11 cellular contexts compared by ENCODE assay signal in the genomic region with DNA sequence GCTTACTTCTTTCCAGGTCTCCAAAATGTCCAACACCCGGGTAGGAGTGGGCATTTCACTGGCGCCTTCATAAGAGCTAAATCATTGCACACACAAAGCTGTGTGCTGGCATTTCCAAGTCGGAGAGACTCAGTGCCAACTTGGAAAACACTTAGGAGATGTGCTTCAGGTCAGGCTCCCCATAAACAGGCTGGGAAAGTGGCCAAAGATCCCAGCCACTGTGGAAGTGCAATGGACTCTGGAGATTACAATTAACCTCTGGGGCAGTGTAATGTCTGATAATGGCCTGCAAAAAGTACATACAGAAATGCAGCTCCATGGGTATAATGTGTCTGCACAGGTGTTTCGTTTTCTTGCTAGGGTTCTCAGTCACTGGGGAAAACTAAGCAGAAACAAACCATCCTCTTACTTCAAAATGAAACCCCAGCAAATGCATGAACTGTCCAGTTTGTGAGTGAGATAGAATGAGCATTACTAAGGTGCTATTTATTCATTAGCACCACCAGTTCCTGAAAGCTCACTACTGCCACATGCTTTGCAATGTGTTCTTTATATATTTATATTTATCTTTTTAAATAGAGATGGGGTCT.
DNase-seq lines count a peak whose midpoint lies in the region; ATAC-seq and TF ChIP-seq lines count a peak whose summit lies in the region.
"Had no signal": no experiment of that assay in that cellular context is flagged by ENCODE, and none has a peak within 500 bp of the region (broad histone marks: within the 10 kb centered on the region; RNA-seq: fewer than 3 reads in every experiment).

No MANE protein-coding gene starts in this region.

- TF ChIP-seq POLR2A in erythroblast (IDR thresholded peaks at IDR 0.05; ENCODE audit: low read length) = no peak

- DNase-seq in stimulated activated CD4-positive, alpha-beta T cell treated with anti-CD3 and anti-CD28 coated beads, Interleukin-4, amount 100 ng/mL, for 1 hour = no peak
- DNase-seq in erythroblast (lab: John Stamatoyannopoulos, UW) = no peak
- DNase-seq: activated CD4-positive, alpha-beta T cell treated with anti-CD3 and anti-CD28 coated beads for 48 hours; activated T-cell treated with anti-CD3 and anti-CD28 coated beads, Interleukin-2, amount 50 U/mL, for 48 hours; anterior cingulate cortex; NCI-H2029 treated with DMSO at 0.1 percent for 48 hours had no signal

- no peak overlapping the region for H3K4me3 Mint-ChIP-seq in stimulated activated memory B cell treated with anti-CD40 and anti-IgM and Interleukin-4, amounts not matched to agents 10 μg/mL and 1 μg/mL and 100 μg/mL, for 72 hours

- H3K27ac Mint-ChIP-seq in stimulated activated memory B cell treated with anti-CD40 and anti-IgM and Interleukin-4, amounts not matched to agents 10 μg/mL and 1 μg/mL and 100 μg/mL, for 72 hours = no peak overlapping the region

- peaks cover 13% of the 10 kb centered on the region for H3K4me1 Mint-ChIP-seq in stimulated activated memory B cell treated with anti-CD40 and anti-IgM and Interleukin-4, amounts not matched to agents 10 μg/mL and 1 μg/mL and 100 μg/mL, for 72 hours

- no peaks in the 10 kb centered on the region for H3K27me3 Mint-ChIP-seq in stimulated activated memory B cell treated with anti-CD40 and anti-IgM and Interleukin-4, amounts not matched to agents 10 μg/mL and 1 μg/mL and 100 μg/mL, for 72 hours

- no peaks in the 10 kb centered on the region for H3K36me3 Mint-ChIP-seq in stimulated activated memory B cell treated with anti-CD40 and anti-IgM and Interleukin-4, amounts not matched to agents 10 μg/mL and 1 μg/mL and 100 μg/mL, for 72 hours

- ATAC-seq in GM19025 (IDR thresholded peaks at IDR 0.05; ENCODE audit: low read depth, unreplicated experiment) (peak; percentile 68), HG02588 (IDR thresholded peaks at IDR 0.05; ENCODE audit: unreplicated experiment) (peak; percentile 86), HG03571 (IDR thresholded peaks at IDR 0.05; ENCODE audit: unreplicated experiment) (peak; percentile 65), HG02938 (IDR thresholded peaks at IDR 0.05; ENCODE audit: unreplicated experiment) (no peak)
- peak; percentile 50 for ATAC-seq in stimulated activated memory B cell treated with anti-CD40 and anti-IgM and Interleukin-4, amounts not matched to agents 10 μg/mL and 1 μg/mL and 100 μg/mL, for 72 hours

- H3K9me3 Mint-ChIP-seq in stimulated activated memory B cell treated with anti-CD40 and anti-IgM and Interleukin-4, amounts not matched to agents 10 μg/mL and 1 μg/mL and 100 μg/mL, for 72 hours = no peaks in the 10 kb centered on the region
